In genomic region chr19:39435499-39436349, GRCh38 we compare ENCODE assay signal across 8 cellular contexts. TPM values are rescaled to one million over a fixed set of nuclear protein-coding genes. Genes with fewer than 3 reads are reported as not detected.
DNase-seq lines count a peak whose midpoint lies in the region; ATAC-seq, FAIRE-seq and TF ChIP-seq lines count a peak whose summit lies in the region.

TSS of gene RPS16 (minus strand) at chr19:39435949. CDS start at chr19:39435895, 54 bp downstream.

- DNase-seq in AG04449 (ENCODE audit: low read depth, low spot score) (no peak), NCI-H2227 treated with DMSO at 0.1 percent for 48 hours (lab: John Stamatoyannopoulos, UW) (peak; percentile 100), WERI-Rb-1 (peak; percentile 99), breast epithelium (ENCODE audit: low spot score in 2 of 2) (peak; percentile 98 to 100), iPS-NIHi11 (ENCODE audit: low spot score) (peak; percentile 94), small intestine (peak; percentile 98)

- ATAC-seq in GM18907 (IDR thresholded peaks at IDR 0.05; ENCODE audit: unreplicated experiment) (peak; percentile 76), HG03139 (IDR thresholded peaks at IDR 0.05; ENCODE audit: unreplicated experiment) (peak; percentile 59)

- TF ChIP-seq CTCF in AG04449 (IDR thresholded peaks at IDR 0.05; ENCODE audit: insufficient read depth, low read length, missing control alignments) (no peak), WERI-Rb-1 (IDR thresholded peaks at IDR 0.05; ENCODE audit: low read depth, low read length) (no peak), breast epithelium (IDR thresholded peaks at IDR 0.05) (no peak)

- 0% methylated on average over 54 to 61 of the region's 61 CpGs for whole genome bisulfite sequencing in small intestine, 3 donors

- H3K27me3 ChIP-seq in WERI-Rb-1 (ENCODE audit: insufficient read depth, low read depth, severe bottlenecking) = no peaks in the 10 kb centered on the region
- no peaks in the 10 kb centered on the region for H3K27me3 ChIP-seq in breast epithelium
- no peaks in the 10 kb centered on the region for H3K27me3 ChIP-seq in small intestine (ENCODE audit: control insufficient read depth in 2 of 2, insufficient read depth in 2 of 2, low read length in 2 of 2)

- H3K4me3 ChIP-seq in AG04449 (ENCODE audit: low read depth, low read length) (peak within 1 kb of the TSS; percentile 100), WERI-Rb-1 (ENCODE audit: low read depth, low read length) (peak within 1 kb of the TSS; percentile 96), breast epithelium (peak within 1 kb of the TSS; percentile 83 to 98 (median 91)), small intestine (ENCODE audit: low read depth in 1 of 2, low read length in 2 of 2) (peak within 1 kb of the TSS; percentile 75 to 97)

- H3K27ac ChIP-seq in WERI-Rb-1 (peak within 1 kb of the TSS; percentile 91), breast epithelium (peak within 1 kb of the TSS; percentile 87 to 92), small intestine (ENCODE audit: low read depth in 1 of 2, low read length in 1 of 2) (peak within 1 kb of the TSS; percentile 83 to 94)

- no peak for FAIRE-seq in small intestine (lab: Jason Lieb, UNC)

- POLR2A ChIA-PET in AG04449 (lab: Yijun Ruan, JAX) = interaction anchor here (0.6 to 1.8 kb wide), 32 partner anchors 9 to 1827 kb away, joined by 3 to 31 read pairs (median 4); partner anchors contain the start of genes DYRK1B, EID2B, MED29 and PAF1

- peaks cover 4 to 19% of the 10 kb centered on the region in 2 donors for H3K4me1 ChIP-seq in breast epithelium
- peaks cover 2 to 19% of the 10 kb centered on the region in 2 donors for H3K4me1 ChIP-seq in small intestine (ENCODE audit: control insufficient read depth in 2 of 2, insufficient read depth in 1 of 2, low read depth in 1 of 2, low read length in 1 of 2)

- intact Hi-C loops in breast epithelium (cut with DNase I; ENCODE audit: low total_unique reads) = no loop called here

- H3K9me3 ChIP-seq in WERI-Rb-1 (ENCODE audit: severe bottlenecking) = no peaks in the 10 kb centered on the region
- no peaks in the 10 kb centered on the region for H3K9me3 ChIP-seq in breast epithelium
- H3K9me3 ChIP-seq in small intestine (ENCODE audit: control insufficient read depth, low read depth) = no peaks in the 10 kb centered on the region

- peak; percentile 86 for TF ChIP-seq POLR2A in breast epithelium (IDR thresholded peaks at IDR 0.05)

- H3K36me3 ChIP-seq in WERI-Rb-1 (peaks cover 48% of the 10 kb centered on the region), breast epithelium (peaks cover 7% of the 10 kb centered on the region), small intestine (ENCODE audit: control insufficient read depth in 2 of 2, insufficient read depth in 2 of 2, low read length in 2 of 2) (peaks cover 5 to 6% of the 10 kb centered on the region in 2 donors)

- CTCF ChIA-PET in AG04449 (lab: Yijun Ruan, JAX) = interaction anchor here (0.6 to 1.8 kb wide), 12 partner anchors 9 to 99 kb away, joined by 3 to 11 read pairs (median 3); partner anchors contain the start of genes DLL3, EID2B and PLEKHG2

RNA-seq across cellular contexts. Expression of gene RPS16, which starts in this region (rescaled TPM):
- total RNA-seq in breast epithelium = 1,000 to 10,000 TPM; 1,681 to 3,245 (median 1,756) TPM
- polyA plus RNA-seq in small intestine = 1,000 to 10,000 TPM; 1,341 to 3,643 (median 3,272) TPM
